10 cellular contexts compared by ENCODE assay signal in genomic region chr9:89482950-89483349, GRCh38. TPM values are rescaled to one million over a fixed set of nuclear protein-coding genes. Genes with fewer than 3 reads are reported as not detected.
DNase-seq lines count a peak whose midpoint lies in the region; ATAC-seq and TF ChIP-seq lines count a peak whose summit lies in the region.
"Had no signal": no experiment of that assay in that cellular context is flagged by ENCODE, and none has a peak within 500 bp of the region (broad histone marks: within the 10 kb centered on the region; RNA-seq: fewer than 3 reads in every experiment).

No MANE protein-coding gene starts in this region.

- no peak for DNase-seq in T-helper 2 cell treated with Interferon-gamma antibody and Interleukin-4, amounts not matched to agents 5 μg/mL and 100 μg/mL, for 36 hours (ENCODE audit: low spot score)
- no peak for DNase-seq in T-helper 2 cell
- no peak for DNase-seq in T-helper 17 cell
- DNase-seq in coronary artery (ENCODE audit: low spot score), result peak; percentile 47
- DNase-seq in psoas muscle, result peak; percentile 54 to 78
- no peak for DNase-seq in SHP77 (lab: John Stamatoyannopoulos, UW)
- DNase-seq in GOT3 (lab: John Stamatoyannopoulos, UW), result no peak
- DNase-seq in stimulated activated CD4-positive, alpha-beta T cell treated with anti-CD3 and anti-CD28 coated beads, Interleukin-1b, Interleukin-23, amount 100 ng/mL, for 48 hours, result no peak
- DNase-seq: body of pancreas, SJCRH30 had no signal

- H3K4me1 ChIP-seq in psoas muscle, result peaks cover 67% of the 10 kb centered on the region
- H3K4me1 ChIP-seq: SJCRH30 had no signal

- H3K9me3 ChIP-seq in T-helper 17 cell (ENCODE audit: control insufficient read depth, low read length, poor library complexity, severe bottlenecking), result no peaks in the 10 kb centered on the region
- no peaks in the 10 kb centered on the region for H3K9me3 ChIP-seq in psoas muscle
- H3K9me3 ChIP-seq: body of pancreas had no signal

- peaks cover 74% of the 10 kb centered on the region for H3K36me3 Mint-ChIP-seq in T-helper 2 cell treated with Interferon-gamma antibody and Interleukin-4, amounts not matched to agents 5 μg/mL and 100 μg/mL, for 36 hours (ENCODE audit: low read depth)
- peaks cover 23% of the 10 kb centered on the region for H3K36me3 Mint-ChIP-seq in T-helper 17 cell (ENCODE audit: low read depth)

- peak overlapping the region; percentile 89 for H3K4me3 Mint-ChIP-seq in T-helper 2 cell treated with Interferon-gamma antibody and Interleukin-4, amounts not matched to agents 5 μg/mL and 100 μg/mL, for 36 hours
- H3K4me3 Mint-ChIP-seq in T-helper 17 cell, result peak overlapping the region; percentile 99

- peak overlapping the region; percentile 95 for H3K27ac Mint-ChIP-seq in T-helper 2 cell treated with Interferon-gamma antibody and Interleukin-4, amounts not matched to agents 5 μg/mL and 100 μg/mL, for 36 hours
- H3K27ac Mint-ChIP-seq in T-helper 17 cell, result peak overlapping the region; percentile 97

- H3K9me3 Mint-ChIP-seq in T-helper 2 cell treated with Interferon-gamma antibody and Interleukin-4, amounts not matched to agents 5 μg/mL and 100 μg/mL, for 36 hours, result peaks cover 13% of the 10 kb centered on the region

- no peak overlapping the region for H3K4me3 ChIP-seq in coronary artery
- peak overlapping the region; percentile 43 for H3K4me3 ChIP-seq in psoas muscle
- H3K4me3 ChIP-seq: body of pancreas, SJCRH30 had no signal

- no peaks in the 10 kb centered on the region for H3K27me3 ChIP-seq in psoas muscle (ENCODE audit: insufficient read depth in 3 of 3, low read length in 2 of 3)
- H3K27me3 ChIP-seq: body of pancreas had no signal

- H3K27me3 Mint-ChIP-seq in T-helper 2 cell treated with Interferon-gamma antibody and Interleukin-4, amounts not matched to agents 5 μg/mL and 100 μg/mL, for 36 hours (ENCODE audit: low read depth), result no peaks in the 10 kb centered on the region
- no peaks in the 10 kb centered on the region for H3K27me3 Mint-ChIP-seq in T-helper 17 cell

- H3K27ac ChIP-seq in coronary artery (no peak overlapping the region), psoas muscle (peak overlapping the region; percentile 94)
- H3K27ac ChIP-seq: body of pancreas, SJCRH30 had no signal

- TF ChIP-seq CTCF in coronary artery (IDR thresholded peaks at IDR 0.05), result no peak
- TF ChIP-seq CTCF in psoas muscle (IDR thresholded peaks at IDR 0.05), result no peak

- ATAC-seq in T-helper 17 cell, result no peak
- peak; percentile 78 to 86 (median 82) for ATAC-seq in psoas muscle
- ATAC-seq: body of pancreas had no signal

- 27 to 31% (median 29%) methylated on average over 9 of the region's 9 CpGs for WGBS in psoas muscle, 3 donors

- intact Hi-C loops in psoas muscle (cut with DNase I), result loop anchor here in 1 of 2 donors (2.0 to 10.0 kb wide), 2 partner anchors 38 to 62 kb away; no protein-coding TSS in a partner anchor

- H3K4me1 Mint-ChIP-seq in T-helper 2 cell treated with Interferon-gamma antibody and Interleukin-4, amounts not matched to agents 5 μg/mL and 100 μg/mL, for 36 hours (ENCODE audit: low read depth), result peaks cover 84% of the 10 kb centered on the region
- peaks cover 71% of the 10 kb centered on the region for H3K4me1 Mint-ChIP-seq in T-helper 17 cell

- H3K36me3 ChIP-seq in psoas muscle (ENCODE audit: insufficient read depth in 1 of 2, low read depth in 1 of 2), result peaks cover 0 to 5% of the 10 kb centered on the region in 2 donors
- H3K36me3 ChIP-seq: SJCRH30 had no signal

RNA-seq across cellular contexts. Expression of gene SEMA4D, which starts 15.0 kb away (rescaled TPM):
- 100 to 1,000 TPM; 250 to 312 TPM for total RNA-seq in T-helper 17 cell
- 100 to 1,000 TPM in 1 of 4 donors, 10 to 100 TPM in 3; 32.1 to 111 (median 63.6) TPM for total RNA-seq in psoas muscle
- polyA plus RNA-seq in psoas muscle, result 10 to 100 TPM in 2 of 3 donors, 1 to 10 TPM in 1; 9.3 to 26.8 (median 22.3) TPM
- total RNA-seq: SJCRH30 had no signal

Comparison
In these comparisons a context has a peak if more than half of its experiments do, and no peak if none do; other contexts are left out.
1. DNase-seq: peak in coronary artery (single experiment) and psoas muscle (2 of 2); none in T-helper 2 cell treated with Interferon-gamma antibody and Interleukin-4, amounts not matched to agents 5 μg/mL and 100 μg/mL, for 36 hours (single experiment), T-helper 2 cell (0 of 5), T-helper 17 cell (0 of 3), SHP77 (0 of 2), GOT3 (single experiment) and stimulated activated CD4-positive, alpha-beta T cell treated with anti-CD3 and anti-CD28 coated beads, Interleukin-1b, Interleukin-23, amount 100 ng/mL, for 48 hours (single experiment).